8 cellular contexts compared by ENCODE assay signal in genomic region chr10:102674566-102674965, GRCh38. TPM values are rescaled to one million over a fixed set of nuclear protein-coding genes. Genes with fewer than 3 reads are reported as not detected.
A peak's percentile ranks its signal among the peaks of the same experiment; 100 is the strongest.
DNase-seq lines count a peak whose midpoint lies in the region; ATAC-seq and TF ChIP-seq lines count a peak whose summit lies in the region.

No MANE protein-coding gene starts in this region.

- ATAC-seq in activated naive CD8-positive, alpha-beta T cell treated with anti-CD3 and anti-CD28 coated beads, Interleukin-2, amount 10 ng/mL, durations not matched to agents 7 days and 5 days (ENCODE audit: low read depth), result peak; percentile 66
- ATAC-seq in left lung (no peak), GM21367 (IDR thresholded peaks at IDR 0.05; ENCODE audit: unreplicated experiment) (no peak), HG03354 (IDR thresholded peaks at IDR 0.05; ENCODE audit: poor library complexity, severe bottlenecking, unreplicated experiment) (no peak), HG02588 (IDR thresholded peaks at IDR 0.05; ENCODE audit: unreplicated experiment) (no peak)

- H3K27me3 Mint-ChIP-seq in activated naive CD8-positive, alpha-beta T cell treated with anti-CD3 and anti-CD28 coated beads, Interleukin-2, amount 10 ng/mL, durations not matched to agents 7 days and 5 days, result no peaks in the 10 kb centered on the region

- H3K4me3 Mint-ChIP-seq in activated naive CD8-positive, alpha-beta T cell treated with anti-CD3 and anti-CD28 coated beads, Interleukin-2, amount 10 ng/mL, durations not matched to agents 7 days and 5 days, result peak overlapping the region; percentile 84

- H3K4me3 ChIP-seq in left lung, result peak overlapping the region in 1 of 2 donors; percentile 30
- H3K4me3 ChIP-seq in stomach smooth muscle (ENCODE audit: low read length in 2 of 2), result peak overlapping the region; percentile 50 to 66

- H3K27ac Mint-ChIP-seq in activated naive CD8-positive, alpha-beta T cell treated with anti-CD3 and anti-CD28 coated beads, Interleukin-2, amount 10 ng/mL, durations not matched to agents 7 days and 5 days, result peak overlapping the region; percentile 68

- intact Hi-C loops in left lung (cut with DNase I), result no loop called here

- H3K9ac ChIP-seq in stomach smooth muscle (ENCODE audit: low read length in 2 of 2), result peak overlapping the region; percentile 13 to 66

- H3K9me3 Mint-ChIP-seq in activated naive CD8-positive, alpha-beta T cell treated with anti-CD3 and anti-CD28 coated beads, Interleukin-2, amount 10 ng/mL, durations not matched to agents 7 days and 5 days, result no peaks in the 10 kb centered on the region

- H3K27me3 ChIP-seq in left lung, result no peaks in the 10 kb centered on the region
- no peaks in the 10 kb centered on the region for H3K27me3 ChIP-seq in stomach smooth muscle (ENCODE audit: control insufficient read depth in 1 of 2, insufficient read depth in 2 of 2, low read length in 2 of 2)

- no peaks in the 10 kb centered on the region for H3K36me3 Mint-ChIP-seq in activated naive CD8-positive, alpha-beta T cell treated with anti-CD3 and anti-CD28 coated beads, Interleukin-2, amount 10 ng/mL, durations not matched to agents 7 days and 5 days

- peaks cover 56 to 82% of the 10 kb centered on the region in 2 donors for H3K4me1 ChIP-seq in left lung
- H3K4me1 ChIP-seq in stomach smooth muscle (ENCODE audit: control insufficient read depth, insufficient read depth, low read length), result peaks cover 31% of the 10 kb centered on the region

- H3K36me3 ChIP-seq in left lung (no peaks in the 10 kb centered on the region), stomach smooth muscle (ENCODE audit: control insufficient read depth in 2 of 2, insufficient read depth in 2 of 2, low read length in 2 of 2) (no peaks in the 10 kb centered on the region)

- H3K27ac ChIP-seq in left lung, result peak overlapping the region; percentile 82 to 94
- H3K27ac ChIP-seq in stomach smooth muscle (ENCODE audit: low read length), result peak overlapping the region; percentile 41

- DNase-seq in NCI-H2227 (lab: John Stamatoyannopoulos, UW; ENCODE audit: unreplicated experiment), result peak; percentile 20
- no peak for DNase-seq in NCI-H2227 treated with DMSO at 0.1 percent for 48 hours (lab: John Stamatoyannopoulos, UW)
- no peak for DNase-seq in activated naive CD8-positive, alpha-beta T cell treated with anti-CD3 and anti-CD28 coated beads, Interleukin-2, amount 10 ng/mL, durations not matched to agents 7 days and 5 days
- DNase-seq in left lung, result no peak

- peaks cover 33% of the 10 kb centered on the region for H3K4me1 Mint-ChIP-seq in activated naive CD8-positive, alpha-beta T cell treated with anti-CD3 and anti-CD28 coated beads, Interleukin-2, amount 10 ng/mL, durations not matched to agents 7 days and 5 days

- TF ChIP-seq CTCF in left lung (IDR thresholded peaks at IDR 0.05), result no peak

- H3K9me3 ChIP-seq in left lung, result no peaks in the 10 kb centered on the region
- H3K9me3 ChIP-seq in stomach smooth muscle (ENCODE audit: control insufficient read depth in 2 of 2, low read length in 2 of 2), result no peaks in the 10 kb centered on the region

- POLR2A ChIA-PET in activated naive CD8-positive, alpha-beta T cell treated with anti-CD3 and anti-CD28 coated beads, Interleukin-2, amount 10 ng/mL, durations not matched to agents 7 days and 5 days (lab: Charles Lee), result interaction anchor here (0.6 to 9.1 kb wide), 11 partner anchors 10 to 242 kb away, joined by 3 to 94 read pairs (median 4); partner anchors contain the start of genes ARL3, CUEDC2, SFXN2 and TRIM8

RNA-seq across cellular contexts. Expression of gene TRIM8, which starts 30.3 kb away (rescaled TPM):
- total RNA-seq in activated naive CD8-positive, alpha-beta T cell treated with anti-CD3 and anti-CD28 coated beads, Interleukin-2, amount 10 ng/mL, durations not matched to agents 7 days and 5 days, result 10 to 100 TPM; 54.7 to 55.1 TPM
- total RNA-seq in left lung, result 100 to 1,000 TPM; 123 to 180 TPM

RNA-seq across cellular contexts. Expression of gene ARL3, which starts 39.6 kb away (rescaled TPM):
- total RNA-seq in activated naive CD8-positive, alpha-beta T cell treated with anti-CD3 and anti-CD28 coated beads, Interleukin-2, amount 10 ng/mL, durations not matched to agents 7 days and 5 days, result 1 to 10 TPM; 4.6 TPM
- 10 to 100 TPM; 10.3 to 11.0 TPM for total RNA-seq in left lung

RNA-seq across cellular contexts. Expression of gene SFXN2, which starts 39.9 kb away (rescaled TPM):
- total RNA-seq in activated naive CD8-positive, alpha-beta T cell treated with anti-CD3 and anti-CD28 coated beads, Interleukin-2, amount 10 ng/mL, durations not matched to agents 7 days and 5 days, result 10 to 100 TPM; 19.4 to 21.1 TPM
- 10 to 100 TPM; 17.1 to 21.0 TPM for total RNA-seq in left lung
